In genomic region chr13:94607056-94607455, GRCh38 we compare ENCODE assay signal across 19 cellular contexts.
"Had no signal": no experiment of that assay in that cellular context is flagged by ENCODE, and none has a peak within 500 bp of the region (broad histone marks: within the 10 kb centered on the region; RNA-seq: fewer than 3 reads in every experiment).

No MANE protein-coding gene starts in this region.

- H3K27me3 Mint-ChIP-seq: activated naive CD8-positive, alpha-beta T cell treated with anti-CD3 and anti-CD28 coated beads, Interleukin-2, amount 10 ng/mL, durations not matched to agents 7 days and 5 days; stimulated activated naive CD8-positive, alpha-beta T cell treated with anti-CD3 and anti-CD28 coated beads, Interleukin-15, amount 100 ng/mL, for 72 hours; T-cell had no signal

- H3K27ac Mint-ChIP-seq: activated naive CD8-positive, alpha-beta T cell treated with anti-CD3 and anti-CD28 coated beads, Interleukin-2, amount 10 ng/mL, durations not matched to agents 7 days and 5 days; endodermal cell; nephron progenitor cell had no signal

- H3K9ac ChIP-seq: parathyroid adenoma had no signal

- H3K9me3 ChIP-seq: esophagus squamous epithelium, gastrocnemius medialis, suprapubic skin, tibial nerve had no signal

- H3K4me3 ChIP-seq: esophagus squamous epithelium, gastrocnemius medialis, suprapubic skin, tibial nerve had no signal

- DNase-seq: activated CD4-positive, alpha-beta T cell treated with anti-CD3 and anti-CD28 coated beads for 1 hour; activated CD4-positive, alpha-beta T cell treated with anti-CD3 and anti-CD28 coated beads, Interleukin-2, amount 50 U/mL, for 1 hour; activated CD8-positive, alpha-beta memory T cell treated with anti-CD3 and anti-CD28 coated beads for 24 hours; activated gamma-delta T cell treated with Interleukin-2 at 50 U/mL for 16 hours; activated naive CD8-positive, alpha-beta T cell treated with anti-CD3 and anti-CD28 coated beads, Interleukin-2, amount 10 ng/mL, durations not matched to agents 7 days and 5 days; amniotic stem cell; cortex of kidney; endodermal cell; esophagus squamous epithelium; gastrocnemius medialis; head of caudate nucleus; nephron progenitor cell; right cardiac atrium; stimulated activated CD4-positive, alpha-beta T cell treated with anti-CD3 and anti-CD28 coated beads, Interleukin-4, amount 100 ng/mL, for 24 hours; stimulated activated naive CD8-positive, alpha-beta T cell treated with anti-CD3 and anti-CD28 coated beads, Interleukin-15, amount 100 ng/mL, for 72 hours; T-cell had no signal

- H3K9me3 Mint-ChIP-seq: activated naive CD8-positive, alpha-beta T cell treated with anti-CD3 and anti-CD28 coated beads, Interleukin-2, amount 10 ng/mL, durations not matched to agents 7 days and 5 days; endodermal cell; nephron progenitor cell; stimulated activated naive CD8-positive, alpha-beta T cell treated with anti-CD3 and anti-CD28 coated beads, Interleukin-15, amount 100 ng/mL, for 72 hours; T-cell had no signal

- H3K36me3 ChIP-seq: gastrocnemius medialis had no signal

- H3K27ac ChIP-seq: esophagus squamous epithelium, gastrocnemius medialis, parathyroid adenoma, suprapubic skin, tibial nerve had no signal

- ATAC-seq: gastrocnemius medialis; right cardiac atrium; stimulated activated naive CD8-positive, alpha-beta T cell treated with anti-CD3 and anti-CD28 coated beads, Interleukin-15, amount 100 ng/mL, for 72 hours; T-cell had no signal

- H2AFZ ChIP-seq: parathyroid adenoma had no signal

- H3K4me3 Mint-ChIP-seq: activated naive CD8-positive, alpha-beta T cell treated with anti-CD3 and anti-CD28 coated beads, Interleukin-2, amount 10 ng/mL, durations not matched to agents 7 days and 5 days; endodermal cell; nephron progenitor cell; stimulated activated naive CD8-positive, alpha-beta T cell treated with anti-CD3 and anti-CD28 coated beads, Interleukin-15, amount 100 ng/mL, for 72 hours; T-cell had no signal

- H3K27me3 ChIP-seq: esophagus squamous epithelium, gastrocnemius medialis, suprapubic skin, tibial nerve had no signal

- H3K4me1 ChIP-seq: suprapubic skin had no signal
